ENCODE assay signal across 7 cellular contexts in genomic region chr5:176017324-176017723, GRCh38. TPM values are rescaled to one million over a fixed set of nuclear protein-coding genes. Genes with fewer than 3 reads are reported as not detected.
DNase-seq lines count a peak whose midpoint lies in the region; ATAC-seq and TF ChIP-seq lines count a peak whose summit lies in the region.
"Not testable (repeated sequence)": the region's sequence is repeated elsewhere in the genome, so short reads cannot be mapped to it uniquely, and the experiment has no call there.

No MANE protein-coding gene starts in this region.

- not testable (repeated sequence) for H3K4me1 Mint-ChIP-seq in CD4-positive, alpha-beta memory T cell; T-cell; activated CD8-positive, alpha-beta T cell treated with anti-CD3 and anti-CD28 coated beads for 36 hours (ENCODE audit: low read depth); activated T-cell treated with anti-CD3 and anti-CD28 coated beads, Interleukin-2, amount 50 U/mL, for 72 hours (ENCODE audit: low read depth); activated naive CD8-positive, alpha-beta T cell treated with anti-CD3 and anti-CD28 coated beads, Interleukin-2, amount 10 ng/mL, durations not matched to agents 7 days and 5 days; effector memory CD8-positive, alpha-beta T cell (ENCODE audit: low read depth in 2 of 2); naive thymus-derived CD8-positive, alpha-beta T cell

- H3K9me3 Mint-ChIP-seq in CD4-positive, alpha-beta memory T cell; T-cell; activated CD8-positive, alpha-beta T cell treated with anti-CD3 and anti-CD28 coated beads for 36 hours; activated T-cell treated with anti-CD3 and anti-CD28 coated beads, Interleukin-2, amount 50 U/mL, for 72 hours; activated naive CD8-positive, alpha-beta T cell treated with anti-CD3 and anti-CD28 coated beads, Interleukin-2, amount 10 ng/mL, durations not matched to agents 7 days and 5 days; effector memory CD8-positive, alpha-beta T cell; naive thymus-derived CD8-positive, alpha-beta T cell: not testable (repeated sequence)

- not testable (repeated sequence) for H3K27ac Mint-ChIP-seq in CD4-positive, alpha-beta memory T cell; T-cell; activated CD8-positive, alpha-beta T cell treated with anti-CD3 and anti-CD28 coated beads for 36 hours; activated T-cell treated with anti-CD3 and anti-CD28 coated beads, Interleukin-2, amount 50 U/mL, for 72 hours; activated naive CD8-positive, alpha-beta T cell treated with anti-CD3 and anti-CD28 coated beads, Interleukin-2, amount 10 ng/mL, durations not matched to agents 7 days and 5 days; effector memory CD8-positive, alpha-beta T cell; naive thymus-derived CD8-positive, alpha-beta T cell

- not testable (repeated sequence) for H3K9me3 ChIP-seq in CD4-positive, alpha-beta memory T cell (ENCODE audit: control insufficient read depth in 1 of 2, low read length in 2 of 2)

- TF ChIP-seq CTCF in activated CD8-positive, alpha-beta T cell treated with anti-CD3 and anti-CD28 coated beads for 36 hours (IDR thresholded peaks at IDR 0.05), result not testable (repeated sequence)

- intact Hi-C loops in CD4-positive, alpha-beta memory T cell (cut with micrococcal nuclease); activated CD8-positive, alpha-beta T cell treated with anti-CD3 and anti-CD28 coated beads for 36 hours (cut with micrococcal nuclease): not testable (repeated sequence)

- POLR2A ChIA-PET in CD4-positive, alpha-beta memory T cell (lab: Charles Lee; ENCODE audit: partially characterized antibody); T-cell (lab: Charles Lee); activated CD8-positive, alpha-beta T cell treated with anti-CD3 and anti-CD28 coated beads for 36 hours (lab: Charles Lee); activated naive CD8-positive, alpha-beta T cell treated with anti-CD3 and anti-CD28 coated beads, Interleukin-2, amount 10 ng/mL, durations not matched to agents 7 days and 5 days (lab: Charles Lee); naive thymus-derived CD8-positive, alpha-beta T cell (lab: Charles Lee): not testable (repeated sequence)

- DNase-seq in CD4-positive, alpha-beta memory T cell, result peak in 4 of 5 donors; percentile 51 to 75 (median 68)
- peak in 8 of 34 experiments; percentile 12 to 52 (median 28) for DNase-seq in T-cell
- DNase-seq in activated CD8-positive, alpha-beta T cell treated with anti-CD3 and anti-CD28 coated beads for 36 hours; activated T-cell treated with anti-CD3 and anti-CD28 coated beads, Interleukin-2, amount 50 U/mL, for 72 hours; activated naive CD8-positive, alpha-beta T cell treated with anti-CD3 and anti-CD28 coated beads, Interleukin-2, amount 10 ng/mL, durations not matched to agents 7 days and 5 days; effector memory CD8-positive, alpha-beta T cell: not testable (repeated sequence)
- peak in 5 of 10 donors; percentile 35 to 72 (median 64) for DNase-seq in naive thymus-derived CD8-positive, alpha-beta T cell

- CTCF ChIA-PET in CD4-positive, alpha-beta memory T cell (lab: Charles Lee; ENCODE audit: partially characterized antibody); T-cell (lab: Charles Lee); activated CD8-positive, alpha-beta T cell treated with anti-CD3 and anti-CD28 coated beads for 36 hours (lab: Charles Lee): not testable (repeated sequence)

- H3K4me1 ChIP-seq in CD4-positive, alpha-beta memory T cell (ENCODE audit: insufficient read depth, low read length), result not testable (repeated sequence)

- H3K4me3 Mint-ChIP-seq in CD4-positive, alpha-beta memory T cell; T-cell; activated CD8-positive, alpha-beta T cell treated with anti-CD3 and anti-CD28 coated beads for 36 hours; activated T-cell treated with anti-CD3 and anti-CD28 coated beads, Interleukin-2, amount 50 U/mL, for 72 hours; activated naive CD8-positive, alpha-beta T cell treated with anti-CD3 and anti-CD28 coated beads, Interleukin-2, amount 10 ng/mL, durations not matched to agents 7 days and 5 days; effector memory CD8-positive, alpha-beta T cell; naive thymus-derived CD8-positive, alpha-beta T cell: not testable (repeated sequence)

- ATAC-seq in T-cell (replicated peaks in 1 of 4), result peak; percentile 79 to 97 (median 85)
- peak; percentile 90 for ATAC-seq in activated CD8-positive, alpha-beta T cell treated with anti-CD3 and anti-CD28 coated beads for 36 hours
- ATAC-seq in activated T-cell treated with anti-CD3 and anti-CD28 coated beads, Interleukin-2, amount 50 U/mL, for 72 hours (replicated peaks in 1 of 2), result peak; percentile 98
- ATAC-seq in activated naive CD8-positive, alpha-beta T cell treated with anti-CD3 and anti-CD28 coated beads, Interleukin-2, amount 10 ng/mL, durations not matched to agents 7 days and 5 days (ENCODE audit: low read depth), result peak; percentile 72
- ATAC-seq in effector memory CD8-positive, alpha-beta T cell (replicated peaks), result peak; percentile 85
- ATAC-seq in naive thymus-derived CD8-positive, alpha-beta T cell, result peak; percentile 95

- H3K27ac ChIP-seq in CD4-positive, alpha-beta memory T cell (ENCODE audit: low read depth, low read length), result not testable (repeated sequence)

- not testable (repeated sequence) for H3K27me3 ChIP-seq in CD4-positive, alpha-beta memory T cell (ENCODE audit: insufficient read depth, low read length)

- H3K36me3 Mint-ChIP-seq in CD4-positive, alpha-beta memory T cell; T-cell; activated CD8-positive, alpha-beta T cell treated with anti-CD3 and anti-CD28 coated beads for 36 hours (ENCODE audit: low read depth); activated T-cell treated with anti-CD3 and anti-CD28 coated beads, Interleukin-2, amount 50 U/mL, for 72 hours (ENCODE audit: insufficient read depth in 2 of 2); activated naive CD8-positive, alpha-beta T cell treated with anti-CD3 and anti-CD28 coated beads, Interleukin-2, amount 10 ng/mL, durations not matched to agents 7 days and 5 days; effector memory CD8-positive, alpha-beta T cell (ENCODE audit: insufficient read depth); naive thymus-derived CD8-positive, alpha-beta T cell: not testable (repeated sequence)

- not testable (repeated sequence) for H3K36me3 ChIP-seq in CD4-positive, alpha-beta memory T cell (ENCODE audit: insufficient read depth, low read length)

- not testable (repeated sequence) for H3K4me3 ChIP-seq in CD4-positive, alpha-beta memory T cell (ENCODE audit: low read length in 2 of 2)

- H3K27me3 Mint-ChIP-seq in CD4-positive, alpha-beta memory T cell; T-cell; activated CD8-positive, alpha-beta T cell treated with anti-CD3 and anti-CD28 coated beads for 36 hours; activated T-cell treated with anti-CD3 and anti-CD28 coated beads, Interleukin-2, amount 50 U/mL, for 72 hours (ENCODE audit: low read depth); activated naive CD8-positive, alpha-beta T cell treated with anti-CD3 and anti-CD28 coated beads, Interleukin-2, amount 10 ng/mL, durations not matched to agents 7 days and 5 days; effector memory CD8-positive, alpha-beta T cell; naive thymus-derived CD8-positive, alpha-beta T cell: not testable (repeated sequence)

RNA-seq across cellular contexts. Expression of gene THOC3, which starts 49.2 kb away (rescaled TPM):
- total RNA-seq in CD4-positive, alpha-beta memory T cell, result 10 to 100 TPM; 79.0 to 96.7 TPM
- polyA plus RNA-seq in CD4-positive, alpha-beta memory T cell, result 100 to 1,000 TPM; 138 to 142 TPM
- 10 to 100 TPM; 60.3 to 91.2 (median 84.9) TPM for total RNA-seq in T-cell
- 10 to 100 TPM; 67.3 to 71.5 TPM for total RNA-seq in activated CD8-positive, alpha-beta T cell treated with anti-CD3 and anti-CD28 coated beads for 36 hours
- 10 to 100 TPM; 47.8 to 67.8 TPM for total RNA-seq in activated T-cell treated with anti-CD3 and anti-CD28 coated beads, Interleukin-2, amount 50 U/mL, for 72 hours
- total RNA-seq in activated naive CD8-positive, alpha-beta T cell treated with anti-CD3 and anti-CD28 coated beads, Interleukin-2, amount 10 ng/mL, durations not matched to agents 7 days and 5 days, result 10 to 100 TPM; 49.6 to 54.6 TPM
- total RNA-seq in naive thymus-derived CD8-positive, alpha-beta T cell, result 10 to 100 TPM; 45.6 to 49.7 TPM
- 100 to 1,000 TPM; 108 to 115 (median 112) TPM for polyA plus RNA-seq in naive thymus-derived CD8-positive, alpha-beta T cell
